21 cellular contexts compared by ENCODE assay signal in the genomic region with DNA sequence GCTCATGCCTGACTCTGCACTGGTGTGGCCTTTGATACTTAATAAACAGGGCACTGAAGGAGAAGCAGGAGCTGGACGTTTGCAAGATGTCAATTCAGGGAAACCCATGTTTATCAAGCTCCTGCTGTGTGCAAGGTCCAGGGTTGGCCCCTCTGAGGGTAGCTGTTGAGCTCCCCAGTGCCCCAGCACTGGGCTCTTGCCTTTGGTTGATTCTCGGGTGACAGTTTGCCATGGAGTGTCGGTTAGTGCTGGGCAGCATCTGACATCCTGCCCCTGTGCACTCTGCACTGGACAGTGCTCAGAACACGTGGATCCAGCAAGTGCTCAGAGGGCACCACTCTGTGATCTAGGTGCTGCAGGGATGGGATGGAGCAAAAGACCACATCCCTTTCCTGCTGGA. TPM values are rescaled to one million over a fixed set of nuclear protein-coding genes. Genes with fewer than 3 reads are reported as not detected.
A peak's percentile ranks its signal among the peaks of the same experiment; 100 is the strongest.
DNase-seq lines count a peak whose midpoint lies in the region; ATAC-seq, FAIRE-seq and TF ChIP-seq lines count a peak whose summit lies in the region.
"Had no signal": no experiment of that assay in that cellular context is flagged by ENCODE, and none has a peak within 500 bp of the region (broad histone marks: within the 10 kb centered on the region; RNA-seq: fewer than 3 reads in every experiment).

No MANE protein-coding gene starts in this region.

- intact Hi-C loops in spleen (cut with DNase I; ENCODE audit: low total_unique reads): no loop called here

- no peak overlapping the region for H3K4me3 ChIP-seq in A549
- H3K4me3 ChIP-seq in RWPE2 (ENCODE audit: severe bottlenecking): no peak overlapping the region
- no peak overlapping the region for H3K4me3 ChIP-seq in spleen
- H3K4me3 ChIP-seq: BLaER1 treated with 17β-estradiol and CSF1 and Interleukin-3, amounts not matched to agents 10 nM and 100 nM; MG63; Peyer's patch had no signal

- H3K27me3 ChIP-seq in RWPE2 (ENCODE audit: insufficient read depth, poor library complexity, severe bottlenecking) (no peaks in the 10 kb centered on the region), layer of hippocampus (ENCODE audit: control insufficient read depth, insufficient read depth, low read length) (no peaks in the 10 kb centered on the region), spleen (replicated peaks in 1 of 7) (no peaks in the 10 kb centered on the region)
- H3K27me3 ChIP-seq: BLaER1 treated with 17β-estradiol and CSF1 and Interleukin-3, amounts not matched to agents 10 nM and 100 nM; MG63; Peyer's patch had no signal

- CTCF ChIA-PET in A549 (lab: Yijun Ruan, JAX): interaction anchor here (9.6 to 14.1 kb wide), 2 partner anchors 8 to 164 kb away, joined by 113 to 124 read pairs; no protein-coding TSS in a partner anchor

- TF ChIP-seq RAD21 in A549 (conservative IDR thresholded peaks at IDR 0.05 in 1 of 2, IDR thresholded peaks at IDR 0.05 in 1 of 2): no peak

- POLR2A ChIA-PET in A549 (lab: Yijun Ruan, JAX): no interaction called here

- H3K27ac ChIP-seq in A549: no peak overlapping the region
- H3K27ac ChIP-seq in RWPE2 (ENCODE audit: poor library complexity, severe bottlenecking): no peak overlapping the region
- peak overlapping the region; percentile 30 for H3K27ac ChIP-seq in layer of hippocampus (ENCODE audit: low read depth, low read length)
- H3K27ac ChIP-seq in spleen: no peak overlapping the region
- H3K27ac ChIP-seq: BLaER1 treated with 17β-estradiol and CSF1 and Interleukin-3, amounts not matched to agents 10 nM and 100 nM; Peyer's patch had no signal

- TF ChIP-seq POLR2A in A549 (IDR thresholded peaks at IDR 0.05; ENCODE audit: low read length) (no peak), spleen (IDR thresholded peaks at IDR 0.05) (no peak)

- DNase-seq in A549 (ENCODE audit: low read depth in 1 of 2, low spot score in 1 of 2): no peak
- DNase-seq in RWPE2 (ENCODE audit: low spot score): peak; percentile 24
- peak; percentile 41 for DNase-seq in spleen
- DNase-seq in mucosa of gallbladder (ENCODE audit: low spot score): no peak
- no peak for DNase-seq in NCI-H1105 treated with DMSO at 0.1 percent for 48 hours (lab: John Stamatoyannopoulos, UW)
- DNase-seq in GM19240 (ENCODE audit: insufficient read length, low spot score): no peak
- DNase-seq: DMS 273 treated with DMSO at 0.1 percent for 48 hours, HFFc6, IMR-90, Karpas-422, MG63, NCI-H1092, NCI-H2107, NCI-H2227 treated with DMSO at 0.1 percent for 48 hours, NCI-H524, Peyer's patch had no signal

- no peak for TF ChIP-seq EP300 in A549 (IDR thresholded peaks at IDR 0.05)

- H3K4me1 ChIP-seq in A549 (peaks cover 10% of the 10 kb centered on the region), RWPE2 (ENCODE audit: insufficient read depth, poor library complexity, severe bottlenecking) (peaks cover 13% of the 10 kb centered on the region), spleen (peaks cover 0 to 15% (median 7%) of the 10 kb centered on the region in 6 donors)

- H3K9me3 ChIP-seq in A549 (no peaks in the 10 kb centered on the region), RWPE2 (ENCODE audit: severe bottlenecking) (no peaks in the 10 kb centered on the region), spleen (no peaks in the 10 kb centered on the region)
- H3K9me3 ChIP-seq: MG63, Peyer's patch had no signal

- TF ChIP-seq CTCF in A549 (IDR thresholded peaks at IDR 0.05) (no peak), RWPE2 (IDR thresholded peaks at IDR 0.05; ENCODE audit: poor library complexity, severe bottlenecking) (no peak), spleen (IDR thresholded peaks at IDR 0.05 in 8 of 11, conservative IDR thresholded peaks at IDR 0.05 in 3 of 11) (no peak)

- FAIRE-seq in A549 (lab: Jason Lieb, UNC): no peak
- FAIRE-seq: A204.1, H54 had no signal

- 69% methylated on average over 4 of the region's 4 CpGs for WGBS in A549 (ENCODE audit: missing lambda C conversion rate)
- WGBS in spleen, 5 donors: 72 to 79% (median 73%) methylated on average over 4 of the region's 4 CpGs

- peak; percentile 20 to 32; a peak in 3 of 6 replicates for ATAC-seq in A549
- no peak for ATAC-seq in RWPE2 (ENCODE audit: low read depth)
- no peak for ATAC-seq in HG03378 (IDR thresholded peaks at IDR 0.05; ENCODE audit: unreplicated experiment)

- no peak overlapping the region for H3K4me2 ChIP-seq in A549
- H3K4me2 ChIP-seq: BLaER1 treated with 17β-estradiol and CSF1 and Interleukin-3, amounts not matched to agents 10 nM and 100 nM had no signal

- H3K36me3 ChIP-seq in RWPE2 (ENCODE audit: low read depth): no peaks in the 10 kb centered on the region
- H3K36me3 ChIP-seq in spleen: peaks cover 0 to 4% (median 0%) of the 10 kb centered on the region in 6 donors
- H3K36me3 ChIP-seq: MG63 had no signal

TF ChIP-seq in A549, 52 proteins besides CTCF, POLR2A, EP300 and RAD21:
- TF ChIP-seq CEBPB (IDR thresholded peaks at IDR 0.05) (no peak), RCOR1 (IDR thresholded peaks at IDR 0.05; ENCODE audit: low read depth, low read length) (no peak), NPAS2 (CRISPR knock-in tag; IDR thresholded peaks at IDR 0.05; ENCODE audit: borderline replicate concordance) (no peak), HEYL (CRISPR knock-in tag; IDR thresholded peaks at IDR 0.05) (no peak), ESRRA (IDR thresholded peaks at IDR 0.05; ENCODE audit: borderline replicate concordance, low read length) (no peak), CBX8 (IDR thresholded peaks at IDR 0.05) (no peak), RFX5 (IDR thresholded peaks at IDR 0.05) (no peak), POLR2AphosphoS2 (conservative IDR thresholded peaks at IDR 0.05; ENCODE audit: low read length) (no peak), JUN (IDR thresholded peaks at IDR 0.05) (no peak), MYC (IDR thresholded peaks at IDR 0.05; ENCODE audit: borderline replicate concordance, low read length) (no peak), ZSCAN20 (CRISPR knock-in tag; IDR thresholded peaks at IDR 0.05) (no peak), ATOH8 (CRISPR knock-in tag; IDR thresholded peaks at IDR 0.05; ENCODE audit: low read depth) (no peak), SREBF2 (IDR thresholded peaks at IDR 0.05) (no peak), HOXA7 (CRISPR knock-in tag; IDR thresholded peaks at IDR 0.05) (no peak), NFE2L2 (conservative IDR thresholded peaks at IDR 0.05; ENCODE audit: low read length) (no peak), FOSL2 (IDR thresholded peaks at IDR 0.05) (no peak), FOSL2 (CRISPR knock-in tag; IDR thresholded peaks at IDR 0.05) (no peak), TP53 (CRISPR knock-in tag; IDR thresholded peaks at IDR 0.05) (no peak)

RNA-seq across cellular contexts. Expression of gene HDAC11, which starts 7.3 kb away (rescaled TPM):
- polyA plus RNA-seq in A549 (2011; rRNA removed) (5.6 and 5.8 TPM in 2 replicates), A549 (2017; fragmentation: RNase III; extraction: RNeasy Plus Mini Kit Qiagen cat#74134 plus additional on column Dnase treatment) (8.4 to 11.3 TPM (median 9.2 TPM) in 3 replicates), spleen (1 to 10 TPM; 2.5 to 6.5 (median 3.3) TPM)
- polyA plus RNA-seq in A549 (2012; cell fraction: cytosol; rRNA removed): 7.3 and 9.3 TPM in 2 replicates
- 9.0 and 9.7 TPM in 2 replicates for polyA plus RNA-seq in A549 (2012; cell fraction: nucleus; rRNA removed)
- polyA minus RNA-seq in A549 (2011; rRNA and poly(A)+ RNA removed): 5.2 and 6.9 TPM in 2 replicates
- total RNA-seq in spleen (10 to 100 TPM in 2 of 7 donors, 1 to 10 TPM in 5; 4.2 to 11.2 (median 6.3) TPM), mucosa of gallbladder (43.7 TPM)

Comparison
In these comparisons a context has a peak if more than half of its experiments do, and no peak if none do; other contexts are left out.
1. ATAC-seq: peak in A549 (2 of 2); none in RWPE2 (single experiment) and HG03378 (single experiment).
2. DNase-seq: peak in RWPE2 (single experiment) and spleen (single experiment); none in A549 (0 of 2), mucosa of gallbladder (single experiment), NCI-H1105 treated with DMSO at 0.1 percent for 48 hours (single experiment) and GM19240 (single experiment).